In the genomic region with DNA sequence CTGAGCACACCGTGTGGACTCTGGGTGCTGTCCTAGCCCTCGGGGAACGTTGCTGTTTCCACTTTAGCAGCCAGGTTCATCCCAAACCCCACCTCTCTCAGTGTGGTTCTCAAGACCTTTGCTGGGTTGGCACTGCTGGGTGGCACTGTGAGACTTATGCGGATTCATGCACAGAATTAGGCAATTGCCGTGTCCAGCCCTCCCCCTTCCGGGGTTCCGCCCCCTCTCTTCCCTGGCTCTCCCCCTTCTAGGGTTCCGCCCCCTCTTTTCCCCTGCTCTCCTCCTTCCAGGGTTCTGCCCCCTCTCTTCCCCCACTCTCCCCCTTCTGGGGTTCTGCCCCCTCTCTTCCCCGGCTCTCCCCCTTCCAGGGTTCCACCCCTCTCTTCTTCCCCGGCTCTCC, we compare ENCODE assay signal across 8 cellular contexts. TPM values are rescaled to one million over a fixed set of nuclear protein-coding genes. Genes with fewer than 3 reads are reported as not detected.
DNase-seq lines count a peak whose midpoint lies in the region; ATAC-seq and TF ChIP-seq lines count a peak whose summit lies in the region.

No MANE protein-coding gene starts in this region.

- CTCF ChIA-PET in PC-3 (lab: Charles Lee) = interaction anchor here (1.0 to 1.6 kb wide), 3 partner anchors 10 to 40 kb away, joined by 3 to 13 read pairs (median 3); a partner anchor contains a TSS

- H3K4me1 ChIP-seq in PC-3 (ENCODE audit: insufficient read depth, low read length) = peaks cover 76% of the 10 kb centered on the region
- no peaks in the 10 kb centered on the region for H3K4me1 ChIP-seq in aorta (ENCODE audit: control insufficient read depth in 1 of 2, insufficient read depth in 2 of 2, low read length in 2 of 2)

- H3K27me3 Mint-ChIP-seq in activated naive CD8-positive, alpha-beta T cell treated with anti-CD3 and anti-CD28 coated beads, Interleukin-2, amount 10 ng/mL, durations not matched to agents 7 days and 5 days = peaks cover 40% of the 10 kb centered on the region
- peaks cover 0 to 30% (median 9%) of the 10 kb centered on the region in 5 donors for H3K27me3 Mint-ChIP-seq in naive thymus-derived CD8-positive, alpha-beta T cell

- peak overlapping the region; percentile 86 for H3K4me3 Mint-ChIP-seq in activated naive CD8-positive, alpha-beta T cell treated with anti-CD3 and anti-CD28 coated beads, Interleukin-2, amount 10 ng/mL, durations not matched to agents 7 days and 5 days
- H3K4me3 Mint-ChIP-seq in naive thymus-derived CD8-positive, alpha-beta T cell = peak overlapping the region; percentile 72 to 88 (median 82)

- peak overlapping the region; percentile 65 for H3K4me3 ChIP-seq in PC-3 (ENCODE audit: low read length)
- no peak overlapping the region for H3K4me3 ChIP-seq in aorta (ENCODE audit: low read length in 2 of 2)

- H3F3A ChIP-seq in PC-3 (ENCODE audit: low read length, unreplicated experiment) = peaks cover 9% of the 10 kb centered on the region

- DNase-seq in PC-3 = peak; percentile 78
- DNase-seq in activated naive CD8-positive, alpha-beta T cell treated with anti-CD3 and anti-CD28 coated beads, Interleukin-2, amount 10 ng/mL, durations not matched to agents 7 days and 5 days = peak; percentile 48
- DNase-seq in naive thymus-derived CD8-positive, alpha-beta T cell = peak in 1 of 10 donors; percentile 24
- DNase-seq in GM10266 (ENCODE audit: extremely low spot score) = no peak
- no peak for DNase-seq in aorta
- DNase-seq in NCI-H1930 (lab: John Stamatoyannopoulos, UW) = no peak

- H3K4me2 ChIP-seq in PC-3 (ENCODE audit: low read length) = peak overlapping the region; percentile 84

- BruUV-seq in PC-3 (replicated peaks; lab: Mats Ljungman, UMichigan) = no TSS peak

- peaks cover 33% of the 10 kb centered on the region for H3K79me2 ChIP-seq in PC-3 (ENCODE audit: low read length)

- 63% methylated on average over 10 of the region's 10 CpGs for WGBS in aorta, 2 donors

- peak overlapping the region; percentile 46 for H2AFZ ChIP-seq in PC-3 (ENCODE audit: low read length)

- no peaks in the 10 kb centered on the region for H3K9me3 Mint-ChIP-seq in activated naive CD8-positive, alpha-beta T cell treated with anti-CD3 and anti-CD28 coated beads, Interleukin-2, amount 10 ng/mL, durations not matched to agents 7 days and 5 days
- H3K9me3 Mint-ChIP-seq in naive thymus-derived CD8-positive, alpha-beta T cell = no peaks in the 10 kb centered on the region

- peaks cover 15% of the 10 kb centered on the region for H3K4me1 Mint-ChIP-seq in activated naive CD8-positive, alpha-beta T cell treated with anti-CD3 and anti-CD28 coated beads, Interleukin-2, amount 10 ng/mL, durations not matched to agents 7 days and 5 days
- peaks cover 12 to 61% (median 20%) of the 10 kb centered on the region in 4 donors for H3K4me1 Mint-ChIP-seq in naive thymus-derived CD8-positive, alpha-beta T cell

- POLR2A ChIA-PET in PC-3 (lab: Charles Lee; ENCODE audit: unreplicated experiment) = interaction anchor here (0.6 to 1.2 kb wide), 3 partner anchors 21 to 241 kb away, joined by 3 to 7 read pairs (median 5); no protein-coding TSS in a partner anchor
- POLR2A ChIA-PET in activated naive CD8-positive, alpha-beta T cell treated with anti-CD3 and anti-CD28 coated beads, Interleukin-2, amount 10 ng/mL, durations not matched to agents 7 days and 5 days (lab: Charles Lee) = interaction anchor here (0.6 to 2.8 kb wide), 10 partner anchors 14 to 300 kb away, joined by 3 to 38 read pairs (median 8); a partner anchor contains a TSS
- POLR2A ChIA-PET in naive thymus-derived CD8-positive, alpha-beta T cell (lab: Charles Lee) = interaction anchor here (0.7 to 1.2 kb wide), 4 partner anchors 15 to 206 kb away, joined by 3 to 4 read pairs (median 4); no protein-coding TSS in a partner anchor

- peak overlapping the region; percentile 95 for H3K27ac Mint-ChIP-seq in activated naive CD8-positive, alpha-beta T cell treated with anti-CD3 and anti-CD28 coated beads, Interleukin-2, amount 10 ng/mL, durations not matched to agents 7 days and 5 days
- H3K27ac Mint-ChIP-seq in naive thymus-derived CD8-positive, alpha-beta T cell = peak overlapping the region in 7 of 10 donors; percentile 11 to 90 (median 86)

- H3K9me3 ChIP-seq in PC-3 (ENCODE audit: low read length) = no peaks in the 10 kb centered on the region
- H3K9me3 ChIP-seq in aorta (ENCODE audit: control insufficient read depth, low read length) = no peaks in the 10 kb centered on the region

- no peaks in the 10 kb centered on the region for H3K36me3 ChIP-seq in PC-3 (ENCODE audit: low read depth, low read length)
- H3K36me3 ChIP-seq in aorta (ENCODE audit: control insufficient read depth in 1 of 2, insufficient read depth in 2 of 2, low read length in 1 of 2) = no peaks in the 10 kb centered on the region

- no peaks in the 10 kb centered on the region for H3K9me2 ChIP-seq in PC-3 (replicated peaks; ENCODE audit: low read length)

- peak; percentile 8 for ATAC-seq in GM21825 (IDR thresholded peaks at IDR 0.05; ENCODE audit: unreplicated experiment)
- peak; percentile 16 for ATAC-seq in PC-3
- peak; percentile 4 for ATAC-seq in activated naive CD8-positive, alpha-beta T cell treated with anti-CD3 and anti-CD28 coated beads, Interleukin-2, amount 10 ng/mL, durations not matched to agents 7 days and 5 days (ENCODE audit: low read depth)
- peak; percentile 35 to 48 for ATAC-seq in naive thymus-derived CD8-positive, alpha-beta T cell
- no peak for ATAC-seq in aorta (ENCODE audit: low FRiP score)
- no peak for ATAC-seq in HG02852 (IDR thresholded peaks at IDR 0.05; ENCODE audit: unreplicated experiment)

- no peaks in the 10 kb centered on the region for H4K20me1 ChIP-seq in PC-3 (ENCODE audit: low read length)

- H3K27me3 ChIP-seq in PC-3 (ENCODE audit: low read length) (no peaks in the 10 kb centered on the region), aorta (ENCODE audit: control insufficient read depth in 1 of 2, insufficient read depth in 2 of 2, low read length in 1 of 2) (no peaks in the 10 kb centered on the region)

- no peak for TF ChIP-seq CTCF in PC-3 (conservative IDR thresholded peaks at IDR 0.05; ENCODE audit: low read depth, low read length)
- TF ChIP-seq CTCF in GM10266 (IDR thresholded peaks at IDR 0.05; ENCODE audit: control insufficient read depth, insufficient read depth, low read depth, missing control alignments) = no peak

- peak overlapping the region; percentile 80 for H3K9ac ChIP-seq in PC-3 (ENCODE audit: low read length)

- no peaks in the 10 kb centered on the region for H3K36me3 Mint-ChIP-seq in activated naive CD8-positive, alpha-beta T cell treated with anti-CD3 and anti-CD28 coated beads, Interleukin-2, amount 10 ng/mL, durations not matched to agents 7 days and 5 days
- no peaks in the 10 kb centered on the region for H3K36me3 Mint-ChIP-seq in naive thymus-derived CD8-positive, alpha-beta T cell

- H3K27ac ChIP-seq in PC-3 (ENCODE audit: low read length) (peak overlapping the region; percentile 98), aorta (ENCODE audit: low read depth in 1 of 2, low read length in 2 of 2) (no peak overlapping the region)

- intact Hi-C loops in PC-3 (cut with micrococcal nuclease) = loop anchor here (1.0 to 2.0 kb wide), 2 partner anchors 12 to 14 kb away; no protein-coding TSS in a partner anchor
- intact Hi-C loops in aorta (cut with DNase I) = no loop called here

RNA-seq across cellular contexts. Expression of a gene that starts 39.8 kb away (rescaled TPM):
- total RNA-seq in PC-3 (2014; rRNA removed) (161 and 162 TPM in 2 replicates), aorta (10 to 100 TPM; 13.9 to 14.6 TPM)
- 10 to 100 TPM; 57.5 to 61.9 TPM for total RNA-seq in activated naive CD8-positive, alpha-beta T cell treated with anti-CD3 and anti-CD28 coated beads, Interleukin-2, amount 10 ng/mL, durations not matched to agents 7 days and 5 days
- 1 to 10 TPM; 1.4 TPM for total RNA-seq in naive thymus-derived CD8-positive, alpha-beta T cell
- under 1 TPM in 1 of 3 donors, not detected in 2; 0.93 TPM for polyA plus RNA-seq in naive thymus-derived CD8-positive, alpha-beta T cell
- 1 to 10 TPM; 1.0 to 4.1 TPM for polyA plus RNA-seq in aorta

Comparison
In these comparisons a context has a peak if more than half of its experiments do, and no peak if none do; other contexts are left out.
1. ATAC-seq: peak in GM21825 (single experiment), PC-3 (single experiment), activated naive CD8-positive, alpha-beta T cell treated with anti-CD3 and anti-CD28 coated beads, Interleukin-2, amount 10 ng/mL, durations not matched to agents 7 days and 5 days (single experiment) and naive thymus-derived CD8-positive, alpha-beta T cell (2 of 2); none in aorta (single experiment) and HG02852 (single experiment).
2. DNase-seq: peak in PC-3 (single experiment) and activated naive CD8-positive, alpha-beta T cell treated with anti-CD3 and anti-CD28 coated beads, Interleukin-2, amount 10 ng/mL, durations not matched to agents 7 days and 5 days (single experiment); none in GM10266 (single experiment), aorta (0 of 2) and NCI-H1930 (0 of 2).
3. RNA of a gene that starts 39.8 kb away (total RNA-seq): 161 to 162 TPM in PC-3, 57.5 to 61.9 TPM in activated naive CD8-positive, alpha-beta T cell treated with anti-CD3 and anti-CD28 coated beads, Interleukin-2, amount 10 ng/mL, durations not matched to agents 7 days and 5 days and 13.9 to 14.6 TPM in aorta; 1.4 TPM in naive thymus-derived CD8-positive, alpha-beta T cell; every median in the first group is over 4 times any median in the second.